In the genomic region with DNA sequence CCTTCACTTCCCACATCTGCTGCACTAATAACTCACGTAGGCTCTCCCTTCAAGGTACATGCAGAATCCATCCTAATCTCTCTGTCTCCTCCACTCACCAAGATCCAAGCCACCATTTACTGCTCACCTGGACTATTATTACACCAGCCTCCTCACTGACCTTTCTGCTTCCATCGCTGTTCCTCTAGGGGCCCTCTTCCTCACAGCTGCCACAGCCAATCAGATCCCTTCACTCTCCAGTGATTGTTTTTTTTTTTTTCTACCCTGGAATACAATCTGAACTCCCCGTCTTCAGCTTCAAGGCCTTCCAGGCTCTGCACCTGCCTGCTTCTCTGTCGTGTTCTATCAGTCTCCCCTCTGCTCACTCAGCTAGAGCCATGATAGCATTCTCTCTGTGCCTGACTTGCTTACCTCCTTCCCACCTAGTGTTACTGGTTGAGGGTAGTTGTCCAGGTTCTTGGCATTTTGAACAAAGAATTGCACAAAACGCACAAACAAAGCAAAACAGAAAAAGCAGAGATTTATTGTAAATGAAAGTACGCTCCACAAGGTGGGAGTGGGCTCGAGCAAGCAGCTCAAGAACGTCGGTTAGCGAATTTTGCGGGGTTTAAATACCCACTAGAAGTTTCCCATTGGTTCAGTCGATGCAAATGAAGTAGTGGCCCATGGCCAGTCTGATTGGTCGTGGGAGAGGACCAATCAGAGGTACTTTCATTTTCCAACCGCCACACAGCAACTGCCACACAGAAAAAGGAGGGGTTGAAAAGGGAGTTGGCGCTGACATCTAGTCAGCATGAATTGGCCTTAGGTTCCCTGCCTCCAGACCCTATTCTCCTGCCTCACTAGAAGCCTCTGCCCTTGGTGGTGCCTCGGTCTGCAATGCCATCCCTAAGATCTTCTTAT, we compare ENCODE assay signal across 30 cellular contexts.
DNase-seq lines count a peak whose midpoint lies in the region; ATAC-seq and TF ChIP-seq lines count a peak whose summit lies in the region.
"Had no signal": no experiment of that assay in that cellular context is flagged by ENCODE, and none has a peak within 500 bp of the region (broad histone marks: within the 10 kb centered on the region; RNA-seq: fewer than 3 reads in every experiment).

No MANE protein-coding gene starts in this region.

- H3K4me1 Mint-ChIP-seq in GM23338: peaks cover 31% of the 10 kb centered on the region
- H3K4me1 Mint-ChIP-seq: activated naive CD4-positive, alpha-beta T cell treated with anti-CD3 and anti-CD28 coated beads, Interleukin-2, amount 10 ng/mL, durations not matched to agents 7 days and 5 days; immature natural killer cell had no signal

- H3K27me3 Mint-ChIP-seq in GM23338 (ENCODE audit: insufficient read depth, low read depth, poor library complexity): peaks cover 1% of the 10 kb centered on the region
- H3K27me3 Mint-ChIP-seq: activated CD8-positive, alpha-beta T cell treated with anti-CD3 and anti-CD28 coated beads for 36 hours had no signal

- intact Hi-C loops in upper lobe of right lung (cut with DNase I): no loop called here

- no peaks in the 10 kb centered on the region for H3K36me3 Mint-ChIP-seq in GM23338 (ENCODE audit: low read depth)
- H3K36me3 Mint-ChIP-seq: activated naive CD4-positive, alpha-beta T cell treated with anti-CD3 and anti-CD28 coated beads, Interleukin-2, amount 10 ng/mL, durations not matched to agents 7 days and 5 days; brain; immature natural killer cell; natural killer cell treated with Interleukin-12 subunit alpha and Interleukin-12 subunit beta and Interleukin-15 and Interleukin-18, amount 100 ng/mL, for 72 hours had no signal

- H2AFZ ChIP-seq in GM23338: peak overlapping the region; percentile 77
- H2AFZ ChIP-seq: hepatocyte had no signal

- no peaks in the 10 kb centered on the region for H3K79me2 ChIP-seq in GM23338 (replicated peaks; ENCODE audit: insufficient read depth)
- H3K79me2 ChIP-seq: hepatocyte had no signal

- DNase-seq in GM23338 (ENCODE audit: low spot score) (peak; percentile 37), NAMALWA (ENCODE audit: low spot score) (peak; percentile 9), SHP77 treated with DMSO at 0.1 percent for 48 hours (lab: John Stamatoyannopoulos, UW) (peak; percentile 42), iPS-NIHi7 (ENCODE audit: extremely low spot score) (peak; percentile 46), upper lobe of right lung (no peak), glomerular visceral epithelial cell (ENCODE audit: extremely low spot score) (no peak), activated gamma-delta T cell treated with Interleukin-2 at 50 U/mL for 16 hours (no peak)
- DNase-seq: activated CD4-positive, alpha-beta T cell treated with anti-CD3 and anti-CD28 coated beads for 1 hour; activated CD8-positive, alpha-beta T cell treated with anti-CD3 and anti-CD28 coated beads for 36 hours; activated naive CD4-positive, alpha-beta T cell treated with anti-CD3 and anti-CD28 coated beads, Interleukin-2, amount 10 ng/mL, durations not matched to agents 7 days and 5 days; amniotic stem cell; cerebellar nuclear complex; gastrocnemius medialis; GDM1; GOT3; immature natural killer cell; left cardiac atrium; mucosa of descending colon; NCI-H1436; NCI-H510A treated with DMSO at 0.1 percent for 48 hours; stimulated activated CD4-positive, alpha-beta T cell treated with anti-CD3 and anti-CD28 coated beads, Interleukin-15, amount 100 ng/mL, for 24 hours; stimulated activated CD4-positive, alpha-beta T cell treated with anti-CD3 and anti-CD28 coated beads, Interleukin-4, amount 100 ng/mL, for 4 hours had no signal

- H4K20me1 ChIP-seq in GM23338 (replicated peaks; ENCODE audit: insufficient read depth): no peaks in the 10 kb centered on the region
- H4K20me1 ChIP-seq: BLaER1 treated with 17β-estradiol and CSF1 and Interleukin-3, amounts not matched to agents 10 nM and 100 nM had no signal

- no peaks in the 10 kb centered on the region for H3K9me3 ChIP-seq in upper lobe of right lung
- H3K9me3 ChIP-seq: gastrocnemius medialis, mucosa of descending colon had no signal

- H3K27ac Mint-ChIP-seq in GM23338: no peak overlapping the region
- H3K27ac Mint-ChIP-seq: activated CD8-positive, alpha-beta T cell treated with anti-CD3 and anti-CD28 coated beads for 36 hours; activated naive CD4-positive, alpha-beta T cell treated with anti-CD3 and anti-CD28 coated beads, Interleukin-2, amount 10 ng/mL, durations not matched to agents 7 days and 5 days; immature natural killer cell; natural killer cell treated with Interleukin-12 subunit alpha and Interleukin-12 subunit beta and Interleukin-15 and Interleukin-18, amount 100 ng/mL, for 72 hours; T-helper 1 cell treated with Interleukin-12 subunit alpha and Interleukin-12 subunit beta and Interleukin-4 antibody, amounts not matched to agents 30 μg/mL and 1 μg/mL, for 36 hours had no signal

- no peaks in the 10 kb centered on the region; the same call in 2 of the 3 replicates for H3K9me3 Mint-ChIP-seq in GM23338
- H3K9me3 Mint-ChIP-seq: activated CD8-positive, alpha-beta T cell treated with anti-CD3 and anti-CD28 coated beads for 36 hours; immature natural killer cell; natural killer cell treated with Interleukin-12 subunit alpha and Interleukin-12 subunit beta and Interleukin-15 and Interleukin-18, amount 100 ng/mL, for 72 hours; T-helper 1 cell treated with Interleukin-12 subunit alpha and Interleukin-12 subunit beta and Interleukin-4 antibody, amounts not matched to agents 30 μg/mL and 1 μg/mL, for 36 hours had no signal

- TF ChIP-seq CTCF in GM23338 (conservative IDR thresholded peaks at IDR 0.05; ENCODE audit: low read depth in 2 of 2): no peak
- TF ChIP-seq CTCF in upper lobe of right lung (IDR thresholded peaks at IDR 0.05): no peak

- H3K36me3 ChIP-seq in GM23338 (ENCODE audit: insufficient read depth): no peaks in the 10 kb centered on the region
- no peaks in the 10 kb centered on the region for H3K36me3 ChIP-seq in upper lobe of right lung
- H3K36me3 ChIP-seq: BLaER1 treated with 17β-estradiol and CSF1 and Interleukin-3, amounts not matched to agents 10 nM and 100 nM; gastrocnemius medialis had no signal

- no peaks in the 10 kb centered on the region for H3K27me3 ChIP-seq in GM23338 (ENCODE audit: insufficient read depth)
- no peaks in the 10 kb centered on the region for H3K27me3 ChIP-seq in upper lobe of right lung
- H3K27me3 ChIP-seq: BLaER1 treated with 17β-estradiol and CSF1 and Interleukin-3, amounts not matched to agents 10 nM and 100 nM; gastrocnemius medialis had no signal

- H3K27ac ChIP-seq in GM23338 (ENCODE audit: low read depth): no peak overlapping the region
- H3K27ac ChIP-seq in upper lobe of right lung: no peak overlapping the region
- H3K27ac ChIP-seq: BLaER1 treated with 17β-estradiol and CSF1 and Interleukin-3, amounts not matched to agents 10 nM and 100 nM; gastrocnemius medialis; hepatocyte; HL-60 had no signal

- peak overlapping the region; percentile 5 for H3K4me3 Mint-ChIP-seq in GM23338
- H3K4me3 Mint-ChIP-seq: activated CD8-positive, alpha-beta T cell treated with anti-CD3 and anti-CD28 coated beads for 36 hours; activated naive CD4-positive, alpha-beta T cell treated with anti-CD3 and anti-CD28 coated beads, Interleukin-2, amount 10 ng/mL, durations not matched to agents 7 days and 5 days; immature natural killer cell; natural killer cell treated with Interleukin-12 subunit alpha and Interleukin-12 subunit beta and Interleukin-15 and Interleukin-18, amount 100 ng/mL, for 72 hours; T-helper 1 cell treated with Interleukin-12 subunit alpha and Interleukin-12 subunit beta and Interleukin-4 antibody, amounts not matched to agents 30 μg/mL and 1 μg/mL, for 36 hours had no signal

- no peaks in the 10 kb centered on the region for H3K9me2 ChIP-seq in GM23338 (ENCODE audit: insufficient read depth)

- ATAC-seq in GM23338: peak; percentile 24
- no peak for ATAC-seq in GM19395 (IDR thresholded peaks at IDR 0.05; ENCODE audit: unreplicated experiment)
- ATAC-seq in upper lobe of right lung: no peak
- ATAC-seq: activated CD8-positive, alpha-beta T cell treated with anti-CD3 and anti-CD28 coated beads for 36 hours; gastrocnemius medialis; left cardiac atrium; mucosa of descending colon; natural killer cell treated with Interleukin-12 subunit alpha and Interleukin-12 subunit beta and Interleukin-15 and Interleukin-18, amount 100 ng/mL, for 72 hours; SK-N-SH treated with all-trans-retinoic acid at 6 μM for 48 hours had no signal

- H3K4me1 ChIP-seq in GM23338 (ENCODE audit: insufficient read depth) (peaks cover 22% of the 10 kb centered on the region), upper lobe of right lung (no peaks in the 10 kb centered on the region)
- H3K4me1 ChIP-seq: gastrocnemius medialis had no signal

- H3F3A ChIP-seq in GM23338 (replicated peaks; ENCODE audit: low read depth): no peaks in the 10 kb centered on the region

- H3K4me2 ChIP-seq in GM23338: no peak overlapping the region
- H3K4me2 ChIP-seq: BLaER1 treated with 17β-estradiol and CSF1 and Interleukin-3, amounts not matched to agents 10 nM and 100 nM; hepatocyte had no signal

- H3K4me3 ChIP-seq in GM23338 (no peak overlapping the region), upper lobe of right lung (no peak overlapping the region)
- H3K4me3 ChIP-seq: BLaER1 treated with 17β-estradiol and CSF1 and Interleukin-3, amounts not matched to agents 10 nM and 100 nM; gastrocnemius medialis; hepatocyte; mucosa of descending colon had no signal

TF ChIP-seq in GM23338, 12 proteins besides CTCF, POLR2A, EP300 and RAD21 (continues in another document):
- TF ChIP-seq EZH2phosphoT487 (IDR thresholded peaks at IDR 0.05; ENCODE audit: unreplicated experiment) (no peak), STAT1 (IDR thresholded peaks at IDR 0.05; ENCODE audit: unreplicated experiment) (no peak)

Comparison
In these comparisons a context has a peak if more than half of its experiments do, and no peak if none do; other contexts are left out.
1. DNase-seq: peak in GM23338 (single experiment), NAMALWA (single experiment), SHP77 treated with DMSO at 0.1 percent for 48 hours (single experiment) and iPS-NIHi7 (single experiment); none in upper lobe of right lung (single experiment), glomerular visceral epithelial cell (single experiment) and activated gamma-delta T cell treated with Interleukin-2 at 50 U/mL for 16 hours (single experiment).